11 cellular contexts compared by ENCODE assay signal in genomic region chr15:78064544-78064943, GRCh38. TPM values are rescaled to one million over a fixed set of nuclear protein-coding genes. Genes with fewer than 3 reads are reported as not detected.
DNase-seq lines count a peak whose midpoint lies in the region; ATAC-seq and TF ChIP-seq lines count a peak whose summit lies in the region.
"Had no signal": no experiment of that assay in that cellular context is flagged by ENCODE, and none has a peak within 500 bp of the region (broad histone marks: within the 10 kb centered on the region; RNA-seq: fewer than 3 reads in every experiment).

No MANE protein-coding gene starts in this region.

- no peaks in the 10 kb centered on the region for H3K27me3 Mint-ChIP-seq in WTC11 (ENCODE audit: low read depth)
- H3K27me3 Mint-ChIP-seq: dendritic cell treated with granulocyte-macrophage colony-stimulating factor and Interleukin-4, amounts not matched to agents 40 ng/mL and 50 ng/mL, for 4 days had no signal

- WGBS in gastroesophageal sphincter (ENCODE audit: low coverage in 1 of 2), 2 donors, result 24 to 33% methylated on average over 2 of the region's 2 CpGs

- H3K4me3 ChIP-seq in adipocyte (ENCODE audit: low read length) (peak overlapping the region; percentile 69), gastroesophageal sphincter (no peak overlapping the region), rectal smooth muscle tissue (ENCODE audit: low read length) (no peak overlapping the region)

- no peak for TF ChIP-seq CTCF in gastroesophageal sphincter (IDR thresholded peaks at IDR 0.05)
- TF ChIP-seq CTCF in WTC11 (IDR thresholded peaks at IDR 0.05), result no peak

- H3K9ac ChIP-seq in adipocyte (ENCODE audit: low read length) (peak overlapping the region; percentile 90), rectal smooth muscle tissue (ENCODE audit: low read length) (no peak overlapping the region)

- H3K4me1 ChIP-seq in adipocyte (ENCODE audit: control insufficient read depth, insufficient read depth, low read length), result peaks cover 80% of the 10 kb centered on the region
- H3K4me1 ChIP-seq in gastroesophageal sphincter, result peaks cover 27 to 98% (median 79%) of the 10 kb centered on the region in 3 donors
- H3K4me1 ChIP-seq in rectal smooth muscle tissue (ENCODE audit: control insufficient read depth, insufficient read depth, low read length), result peaks cover 44% of the 10 kb centered on the region

- POLR2A ChIA-PET in WTC11 (lab: Charles Lee), result no interaction called here

- DNase-seq in AG20443 (ENCODE audit: low spot score) (peak; percentile 27), adipocyte (ENCODE audit: low read depth) (peak; percentile 91), WTC11 (ENCODE audit: low spot score) (no peak), DMS114 treated with DMSO at 0.1 percent for 48 hours (lab: John Stamatoyannopoulos, UW; ENCODE audit: unreplicated experiment) (no peak)
- DNase-seq: NCI-H1417 treated with DMSO at 0.1 percent for 48 hours had no signal

- no peaks in the 10 kb centered on the region for H3K9me3 Mint-ChIP-seq in WTC11
- H3K9me3 Mint-ChIP-seq: dendritic cell treated with granulocyte-macrophage colony-stimulating factor and Interleukin-4, amounts not matched to agents 40 ng/mL and 50 ng/mL, for 4 days; neural crest cell had no signal

- H3K27ac ChIP-seq in gastroesophageal sphincter (peak overlapping the region; percentile 75 to 87 (median 83)), rectal smooth muscle tissue (ENCODE audit: low read depth, low read length) (peak overlapping the region; percentile 51)

- H3K27me3 ChIP-seq in adipocyte (replicated peaks; ENCODE audit: control insufficient read depth, insufficient read depth, low read length) (no peaks in the 10 kb centered on the region), gastroesophageal sphincter (no peaks in the 10 kb centered on the region), rectal smooth muscle tissue (ENCODE audit: control insufficient read depth, insufficient read depth, low read length) (no peaks in the 10 kb centered on the region)

- TF ChIP-seq EP300 in gastroesophageal sphincter (IDR thresholded peaks at IDR 0.05), result no peak

- H3K4me3 Mint-ChIP-seq in WTC11, result no peak overlapping the region
- H3K4me3 Mint-ChIP-seq: dendritic cell treated with granulocyte-macrophage colony-stimulating factor and Interleukin-4, amounts not matched to agents 40 ng/mL and 50 ng/mL, for 4 days; neural crest cell had no signal

- H3K9me3 ChIP-seq in adipocyte (ENCODE audit: control insufficient read depth, low read length), result no peaks in the 10 kb centered on the region
- H3K9me3 ChIP-seq in gastroesophageal sphincter, result no peaks in the 10 kb centered on the region

- ATAC-seq in gastroesophageal sphincter, result peak; percentile 40
- no peak for ATAC-seq in HG03025 (IDR thresholded peaks at IDR 0.05; ENCODE audit: low FRiP score, unreplicated experiment)
- ATAC-seq in WTC11, result no peak
- no peak for ATAC-seq in GM21526 (IDR thresholded peaks at IDR 0.05; ENCODE audit: low FRiP score, unreplicated experiment)

- no peaks in the 10 kb centered on the region for H3K36me3 ChIP-seq in adipocyte (ENCODE audit: control insufficient read depth, insufficient read depth, low read length, severe bottlenecking)
- H3K36me3 ChIP-seq in gastroesophageal sphincter, result no peaks in the 10 kb centered on the region
- H3K36me3 ChIP-seq in rectal smooth muscle tissue (ENCODE audit: control insufficient read depth, insufficient read depth, low read length), result no peaks in the 10 kb centered on the region

- H3K36me3 Mint-ChIP-seq in WTC11, result no peaks in the 10 kb centered on the region

- peaks cover 7% of the 10 kb centered on the region for H3K4me1 Mint-ChIP-seq in WTC11

- no peak overlapping the region for H3K27ac Mint-ChIP-seq in WTC11
- H3K27ac Mint-ChIP-seq: dendritic cell treated with granulocyte-macrophage colony-stimulating factor and Interleukin-4, amounts not matched to agents 40 ng/mL and 50 ng/mL, for 4 days had no signal

- CTCF ChIA-PET in WTC11 (lab: Charles Lee), result interaction anchor here (1.3 kb wide), 1 partner anchor 64 kb away, joined by 3 read pairs; no protein-coding TSS in a partner anchor

- TF ChIP-seq POLR2A in gastroesophageal sphincter (IDR thresholded peaks at IDR 0.05), result no peak

TF ChIP-seq in WTC11, 78 proteins besides CTCF, POLR2A, EP300 and RAD21:
- TF ChIP-seq FOXK1 (CRISPR knock-in tag; IDR thresholded peaks at IDR 0.05) (no peak), ZNF138 (CRISPR knock-in tag; conservative IDR thresholded peaks at IDR 0.05) (no peak), ZNF425 (CRISPR knock-in tag; conservative IDR thresholded peaks at IDR 0.05) (no peak), IRF2 (CRISPR knock-in tag; IDR thresholded peaks at IDR 0.05; ENCODE audit: borderline replicate concordance, low read depth) (no peak), CREM (CRISPR knock-in tag; IDR thresholded peaks at IDR 0.05) (no peak)
- TF ChIP-seq, protein P1, sequence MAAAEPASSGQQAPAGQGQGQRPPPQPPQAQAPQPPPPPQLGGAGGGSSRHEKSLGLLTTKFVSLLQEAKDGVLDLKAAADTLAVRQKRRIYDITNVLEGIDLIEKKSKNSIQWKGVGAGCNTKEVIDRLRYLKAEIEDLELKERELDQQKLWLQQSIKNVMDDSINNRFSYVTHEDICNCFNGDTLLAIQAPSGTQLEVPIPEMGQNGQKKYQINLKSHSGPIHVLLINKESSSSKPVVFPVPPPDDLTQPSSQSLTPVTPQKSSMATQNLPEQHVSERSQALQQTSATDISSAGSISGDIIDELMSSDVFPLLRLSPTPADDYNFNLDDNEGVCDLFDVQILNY (CRISPR knock-in tag; IDR thresholded peaks at IDR 0.05), result no peak
- TF ChIP-seq, protein P2, sequence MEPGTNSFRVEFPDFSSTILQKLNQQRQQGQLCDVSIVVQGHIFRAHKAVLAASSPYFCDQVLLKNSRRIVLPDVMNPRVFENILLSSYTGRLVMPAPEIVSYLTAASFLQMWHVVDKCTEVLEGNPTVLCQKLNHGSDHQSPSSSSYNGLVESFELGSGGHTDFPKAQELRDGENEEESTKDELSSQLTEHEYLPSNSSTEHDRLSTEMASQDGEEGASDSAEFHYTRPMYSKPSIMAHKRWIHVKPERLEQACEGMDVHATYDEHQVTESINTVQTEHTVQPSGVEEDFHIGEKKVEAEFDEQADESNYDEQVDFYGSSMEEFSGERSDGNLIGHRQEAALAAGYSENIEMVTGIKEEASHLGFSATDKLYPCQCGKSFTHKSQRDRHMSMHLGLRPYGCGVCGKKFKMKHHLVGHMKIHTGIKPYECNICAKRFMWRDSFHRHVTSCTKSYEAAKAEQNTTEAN (CRISPR knock-in tag; IDR thresholded peaks at IDR 0.05), result no peak

RNA-seq across cellular contexts. Expression of gene TBC1D2B, which starts 13.0 kb away (rescaled TPM):
- total RNA-seq in gastroesophageal sphincter, result 10 to 100 TPM; 36.9 to 51.7 (median 46.5) TPM
- 15.2 to 18.3 TPM (median 16.8 TPM) in 3 replicates for total RNA-seq in WTC11 (2021)

RNA-seq across cellular contexts. Expression of gene SH2D7, which starts 27.8 kb away (rescaled TPM):
- not detected for total RNA-seq in gastroesophageal sphincter
- total RNA-seq in WTC11 (2021), result not detected in 3 replicates
- total RNA-seq: neural crest cell had no signal

Comparison
In these comparisons a context has a peak if more than half of its experiments do, and no peak if none do; other contexts are left out.
1. DNase-seq: peak in AG20443 (single experiment) and adipocyte (single experiment); none in WTC11 (single experiment) and DMS114 treated with DMSO at 0.1 percent for 48 hours (single experiment).